Comparison of ENCODE assay signal across 20 cellular contexts in the genomic region with DNA sequence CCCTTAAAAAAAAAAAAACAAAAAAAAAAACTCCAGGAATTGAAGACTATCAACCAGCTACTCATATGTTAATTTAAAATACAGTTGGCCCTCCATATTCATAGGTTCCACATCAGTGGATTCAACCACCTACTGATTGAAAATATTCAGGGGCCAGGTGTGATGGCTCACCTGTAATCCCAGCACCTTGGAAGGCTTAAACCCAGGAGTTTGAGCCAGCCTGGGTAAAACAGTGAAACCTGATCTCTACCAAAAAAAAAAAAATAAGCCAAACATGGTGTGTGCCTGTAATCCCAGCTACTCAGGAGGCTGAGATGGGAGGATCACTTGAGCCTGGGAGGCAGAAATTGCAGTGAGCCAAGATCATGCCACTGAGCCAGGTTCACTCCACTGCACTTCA.
A peak's percentile ranks its signal among the peaks of the same experiment; 100 is the strongest.
DNase-seq lines count a peak whose midpoint lies in the region; ATAC-seq and TF ChIP-seq lines count a peak whose summit lies in the region.
"Had no signal": no experiment of that assay in that cellular context is flagged by ENCODE, and none has a peak within 500 bp of the region (broad histone marks: within the 10 kb centered on the region; RNA-seq: fewer than 3 reads in every experiment).

No MANE protein-coding gene starts in this region.

- no peak overlapping the region for H3K27ac ChIP-seq in adrenal gland
- H3K27ac ChIP-seq: RWPE1 had no signal

- peak; percentile 12 for DNase-seq in NCI-H1105 treated with DMSO at 0.1 percent for 48 hours (lab: John Stamatoyannopoulos, UW)
- no peak for DNase-seq in NCI-H1105 (lab: John Stamatoyannopoulos, UW)
- DNase-seq in activated T-cell treated with anti-CD3 and anti-CD28 coated beads, Interleukin-2, amount 50 U/mL, for 72 hours = no peak
- DNase-seq in activated T-cell treated with anti-CD3 and anti-CD28 coated beads, Interleukin-2, amount 50 U/mL, for 48 hours = no peak
- no peak for DNase-seq in T-helper 17 cell
- DNase-seq in memory B cell (ENCODE audit: low spot score in 2 of 2) = no peak
- no peak for DNase-seq in RPMI8226
- DNase-seq in adrenal gland = no peak
- DNase-seq: 8988T; ACHN; BE2C; Calu3; CD8-positive, alpha-beta memory T cell; H7; NCI-H1048; NCI-H1436; NCI-H187 treated with DMSO at 0.1 percent for 48 hours; SHP77 had no signal

- H3K9me3 Mint-ChIP-seq in activated T-cell treated with anti-CD3 and anti-CD28 coated beads, Interleukin-2, amount 50 U/mL, for 72 hours = no peaks in the 10 kb centered on the region
- peaks cover 1% of the 10 kb centered on the region for H3K9me3 Mint-ChIP-seq in memory B cell
- H3K9me3 Mint-ChIP-seq: CD14-positive monocyte; CD8-positive, alpha-beta memory T cell had no signal

- H3K36me3 ChIP-seq in adrenal gland (replicated peaks in 1 of 2) = peaks cover 0 to 31% of the 10 kb centered on the region in 2 donors

- TF ChIP-seq POLR2A in adrenal gland (IDR thresholded peaks at IDR 0.05) = no peak

- H3K9me3 ChIP-seq in T-helper 17 cell (ENCODE audit: control insufficient read depth, low read length, poor library complexity, severe bottlenecking) (no peaks in the 10 kb centered on the region), adrenal gland (replicated peaks in 1 of 3) (no peaks in the 10 kb centered on the region)
- H3K9me3 ChIP-seq: BE2C had no signal

- H3K4me3 Mint-ChIP-seq in activated T-cell treated with anti-CD3 and anti-CD28 coated beads, Interleukin-2, amount 50 U/mL, for 72 hours = no peak overlapping the region
- H3K4me3 Mint-ChIP-seq in T-helper 17 cell (no peak overlapping the region), memory B cell (no peak overlapping the region)
- H3K4me3 Mint-ChIP-seq: CD14-positive monocyte; CD8-positive, alpha-beta memory T cell had no signal

- peaks cover 8 to 33% of the 10 kb centered on the region in 2 donors for H3K36me3 Mint-ChIP-seq in activated T-cell treated with anti-CD3 and anti-CD28 coated beads, Interleukin-2, amount 50 U/mL, for 72 hours (ENCODE audit: insufficient read depth in 2 of 2)
- H3K36me3 Mint-ChIP-seq in T-helper 17 cell (ENCODE audit: low read depth) (peaks cover 9% of the 10 kb centered on the region), memory B cell (peaks cover 30% of the 10 kb centered on the region)

- H3K27me3 Mint-ChIP-seq in activated T-cell treated with anti-CD3 and anti-CD28 coated beads, Interleukin-2, amount 50 U/mL, for 72 hours (ENCODE audit: low read depth) = no peaks in the 10 kb centered on the region
- H3K27me3 Mint-ChIP-seq in T-helper 17 cell = no peaks in the 10 kb centered on the region
- no peaks in the 10 kb centered on the region for H3K27me3 Mint-ChIP-seq in memory B cell
- H3K27me3 Mint-ChIP-seq: CD8-positive, alpha-beta memory T cell had no signal

- intact Hi-C loops in adrenal gland (cut with DNase I) = no loop called here

- H3K27ac Mint-ChIP-seq in activated T-cell treated with anti-CD3 and anti-CD28 coated beads, Interleukin-2, amount 50 U/mL, for 72 hours = peak overlapping the region; percentile 65
- peak overlapping the region; percentile 89 for H3K27ac Mint-ChIP-seq in T-helper 17 cell
- peak overlapping the region; percentile 31 for H3K27ac Mint-ChIP-seq in memory B cell

- no peak for TF ChIP-seq CTCF in adrenal gland (IDR thresholded peaks at IDR 0.05)

- no peaks in the 10 kb centered on the region for H3K4me1 ChIP-seq in adrenal gland (replicated peaks in 1 of 2)
- H3K4me1 ChIP-seq: BE2C had no signal

- peaks cover 21% of the 10 kb centered on the region for H3K4me1 Mint-ChIP-seq in activated T-cell treated with anti-CD3 and anti-CD28 coated beads, Interleukin-2, amount 50 U/mL, for 72 hours (ENCODE audit: low read depth)
- peaks cover 10% of the 10 kb centered on the region for H3K4me1 Mint-ChIP-seq in T-helper 17 cell
- peaks cover 9% of the 10 kb centered on the region for H3K4me1 Mint-ChIP-seq in memory B cell

- H3K4me3 ChIP-seq in adrenal gland = no peak overlapping the region

- H3K27me3 ChIP-seq in adrenal gland = no peaks in the 10 kb centered on the region
- H3K27me3 ChIP-seq: BE2C had no signal

- no peak for ATAC-seq in activated T-cell treated with anti-CD3 and anti-CD28 coated beads, Interleukin-2, amount 50 U/mL, for 72 hours (replicated peaks in 1 of 2)
- ATAC-seq in T-helper 17 cell = no peak
- no peak for ATAC-seq in memory B cell (ENCODE audit: low read depth)

Comparison
In these comparisons a context has a peak if more than half of its experiments do, and no peak if none do; other contexts are left out.
1. H3K27ac Mint-ChIP-seq: peak in every context shown above with its lines; median percentile 89 in T-helper 17 cell; 65 in activated T-cell treated with anti-CD3 and anti-CD28 coated beads, Interleukin-2, amount 50 U/mL, for 72 hours; 31 in memory B cell.